ENCODE assay signal across 1 cellular context in genomic region chr19:1406818-1407661, GRCh38.
A peak's percentile ranks its signal among the peaks of the same experiment; 100 is the strongest.
TF ChIP-seq lines count a peak whose summit lies in the region.

TSS of gene DAZAP1 (plus strand) at chr19:1407586. CDS start at chr19:1407774, 188 bp downstream.

TF ChIP-seq in HepG2, 621 proteins besides CTCF, POLR2A, EP300 and RAD21 (continued from another document and continues in another):
- no peak for TF ChIP-seq ZBTB49 (CRISPR knock-in tag; IDR thresholded peaks at IDR 0.05; ENCODE audit: borderline replicate concordance)
- no peak for TF ChIP-seq ZNF510 (CRISPR knock-in tag; IDR thresholded peaks at IDR 0.05; ENCODE audit: low read depth)
- peak; percentile 59; the same call in 1 of the 2 replicates for TF ChIP-seq ZSCAN21 (CRISPR knock-in tag; IDR thresholded peaks at IDR 0.05; ENCODE audit: borderline replicate concordance)
- TF ChIP-seq ZSCAN30 (CRISPR knock-in tag; IDR thresholded peaks at IDR 0.05): no peak
- no peak for TF ChIP-seq ZNF230 (CRISPR knock-in tag; IDR thresholded peaks at IDR 0.05)
- no peak for TF ChIP-seq ZSCAN22 (CRISPR knock-in tag; IDR thresholded peaks at IDR 0.05)
- TF ChIP-seq NR2C2 (CRISPR knock-in tag; IDR thresholded peaks at IDR 0.05; ENCODE audit: borderline replicate concordance): peak; percentile 62; the same call in 1 of the 2 replicates
- TF ChIP-seq AFF4 (CRISPR knock-in tag; IDR thresholded peaks at IDR 0.05): no peak
- TF ChIP-seq SRSF9 (IDR thresholded peaks at IDR 0.05; ENCODE audit: borderline replicate concordance, insufficient read depth, low read depth, low read length, poor library complexity, severe bottlenecking): no peak
- peak; percentile 69; the same call in 1 of the 2 replicates for TF ChIP-seq ARID4A (CRISPR knock-in tag; IDR thresholded peaks at IDR 0.05; ENCODE audit: borderline replicate concordance)
- no peak for TF ChIP-seq BCL3 (CRISPR knock-in tag; IDR thresholded peaks at IDR 0.05)
- TF ChIP-seq ATF2 (CRISPR knock-in tag; IDR thresholded peaks at IDR 0.05): no peak
- TF ChIP-seq SMARCC2 (IDR thresholded peaks at IDR 0.05): no peak
- peak; percentile 79 for TF ChIP-seq HNRNPLL (IDR thresholded peaks at IDR 0.05; ENCODE audit: low read depth, low read length, poor library complexity, severe bottlenecking)
- no peak for TF ChIP-seq ZNF792 (CRISPR knock-in tag; IDR thresholded peaks at IDR 0.05)
- TF ChIP-seq RFX3 (CRISPR knock-in tag; IDR thresholded peaks at IDR 0.05): no peak
- no peak for TF ChIP-seq PHB2 (IDR thresholded peaks at IDR 0.05; ENCODE audit: partially characterized antibody)
- no peak for TF ChIP-seq ZFP41 (CRISPR knock-in tag; IDR thresholded peaks at IDR 0.05; ENCODE audit: borderline replicate concordance)
- no peak for TF ChIP-seq BATF2 (CRISPR knock-in tag; IDR thresholded peaks at IDR 0.05)
- TF ChIP-seq ZNF367 (CRISPR knock-in tag; IDR thresholded peaks at IDR 0.05; ENCODE audit: borderline replicate concordance): no peak
- no peak for TF ChIP-seq ZNF562 (CRISPR knock-in tag; IDR thresholded peaks at IDR 0.05; ENCODE audit: borderline replicate concordance)
- no peak for TF ChIP-seq MIER2 (CRISPR knock-in tag; IDR thresholded peaks at IDR 0.05)
- peak; percentile 3; the same call in 1 of the 2 replicates for TF ChIP-seq YEATS2 (CRISPR knock-in tag; IDR thresholded peaks at IDR 0.05; ENCODE audit: borderline replicate concordance)
- TF ChIP-seq ZUFSP (CRISPR knock-in tag; IDR thresholded peaks at IDR 0.05; ENCODE audit: borderline replicate concordance): no peak
- TF ChIP-seq HNF1B (CRISPR knock-in tag; IDR thresholded peaks at IDR 0.05): 0 out of 2 replicates have a peak, but pooled peaks have one; percentile 32
- no peak for TF ChIP-seq ZNF263 (CRISPR knock-in tag; IDR thresholded peaks at IDR 0.05)
- TF ChIP-seq MTA1 (CRISPR knock-in tag; IDR thresholded peaks at IDR 0.05; ENCODE audit: borderline replicate concordance): peak; percentile 72; the same call in 1 of the 2 replicates
- no peak for TF ChIP-seq ZNF549 (CRISPR knock-in tag; IDR thresholded peaks at IDR 0.05)
- TF ChIP-seq RNF219 (CRISPR knock-in tag; IDR thresholded peaks at IDR 0.05): no peak
- no peak for TF ChIP-seq MAFF (IDR thresholded peaks at IDR 0.05; ENCODE audit: low read depth, low read length)
- TF ChIP-seq FOXP4 (CRISPR knock-in tag; IDR thresholded peaks at IDR 0.05): no peak
- TF ChIP-seq ATF4 (CRISPR knock-in tag; IDR thresholded peaks at IDR 0.05): no peak; a peak in 1 of 4 replicates
- TF ChIP-seq NFIB (CRISPR knock-in tag; IDR thresholded peaks at IDR 0.05; ENCODE audit: borderline replicate concordance): no peak
